Comparison of ENCODE assay signal across 8 cellular contexts in the genomic region with DNA sequence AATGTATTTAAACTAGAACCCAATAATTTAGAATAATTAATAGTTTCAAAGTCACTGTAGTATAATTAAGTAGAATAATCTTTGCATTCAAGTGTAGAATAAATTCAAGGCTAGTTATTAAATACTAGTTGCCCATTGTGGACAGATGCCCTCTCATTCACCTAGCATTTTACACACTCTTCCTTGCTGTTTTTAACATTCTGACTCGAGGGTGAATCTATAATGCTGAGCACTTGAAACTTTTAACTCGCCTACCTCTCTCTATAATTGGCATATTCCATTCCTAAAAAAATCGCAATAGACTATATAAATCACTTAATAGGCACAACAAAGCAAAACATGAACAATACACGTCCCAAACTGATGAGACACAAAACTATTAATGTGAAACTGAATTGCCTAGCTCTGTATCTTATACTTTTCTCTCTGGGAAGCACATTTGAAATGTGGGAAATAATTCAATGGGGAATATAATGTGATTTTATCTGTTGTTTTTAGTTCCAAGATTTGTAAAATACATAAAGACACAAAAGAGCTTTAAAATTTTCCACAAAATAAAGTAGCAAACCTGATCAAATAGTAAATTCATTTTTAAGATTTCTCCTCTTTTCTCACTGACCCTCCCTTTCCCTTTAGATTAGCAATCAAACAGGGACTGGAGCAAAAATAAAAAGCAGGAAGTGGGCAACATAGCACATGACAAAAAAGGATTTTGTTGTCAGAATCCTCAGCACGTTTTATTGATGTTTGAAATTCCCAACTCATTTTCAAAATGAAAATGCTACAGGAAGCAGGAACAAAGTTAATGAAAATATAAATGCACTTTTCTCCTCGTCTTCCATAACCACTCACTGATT.
DNase-seq lines count a peak whose midpoint lies in the region; ATAC-seq, FAIRE-seq and TF ChIP-seq lines count a peak whose summit lies in the region.

No MANE protein-coding gene starts in this region.

- H2AFZ ChIP-seq in parathyroid adenoma: peak overlapping the region; percentile 70

- H3K4me3 ChIP-seq in parathyroid adenoma (ENCODE audit: low read depth, low read length): peak overlapping the region; percentile 12
- no peak overlapping the region for H3K4me3 ChIP-seq in body of pancreas

- FAIRE-seq in GM12891 (lab: Jason Lieb, UNC): no peak

- TF ChIP-seq POLR2A in GM12891 (IDR thresholded peaks at IDR 0.05; ENCODE audit: low read depth, low read length) (no peak), body of pancreas (IDR thresholded peaks at IDR 0.05) (no peak)

- H3K9ac ChIP-seq in parathyroid adenoma: no peak overlapping the region

- no peak overlapping the region for H3K4me2 ChIP-seq in parathyroid adenoma (ENCODE audit: low read length)

- no peaks in the 10 kb centered on the region for H3K27me3 Mint-ChIP-seq in dendritic cell treated with granulocyte-macrophage colony-stimulating factor and Interleukin-4, amounts not matched to agents 40 ng/mL and 50 ng/mL, for 4 days
- H3K27me3 Mint-ChIP-seq in CD4-positive, alpha-beta T cell: no peaks in the 10 kb centered on the region

- H3K79me2 ChIP-seq in parathyroid adenoma: no peaks in the 10 kb centered on the region

- peak overlapping the region; percentile 79 for H3K27ac Mint-ChIP-seq in dendritic cell treated with granulocyte-macrophage colony-stimulating factor and Interleukin-4, amounts not matched to agents 40 ng/mL and 50 ng/mL, for 4 days
- no peak overlapping the region for H3K27ac Mint-ChIP-seq in CD4-positive, alpha-beta T cell

- CTCF ChIA-PET in CD4-positive, alpha-beta T cell (lab: Charles Lee): no interaction called here

- H3K27me3 ChIP-seq in parathyroid adenoma (ENCODE audit: control insufficient read depth, insufficient read depth, low read length) (no peaks in the 10 kb centered on the region), body of pancreas (no peaks in the 10 kb centered on the region)
- H3K27me3 ChIP-seq in CD4-positive, alpha-beta T cell (ENCODE audit: control insufficient read depth, insufficient read depth, low read length): no peaks in the 10 kb centered on the region

- ATAC-seq in HG02981 (IDR thresholded peaks at IDR 0.05; ENCODE audit: unreplicated experiment) (peak; percentile 11), GM18861 (IDR thresholded peaks at IDR 0.05; ENCODE audit: unreplicated experiment) (no peak), body of pancreas (no peak)
- ATAC-seq in CD4-positive, alpha-beta T cell (ENCODE audit: poor library complexity): no peak

- peak overlapping the region; percentile 71 for H3K4me3 Mint-ChIP-seq in dendritic cell treated with granulocyte-macrophage colony-stimulating factor and Interleukin-4, amounts not matched to agents 40 ng/mL and 50 ng/mL, for 4 days
- H3K4me3 Mint-ChIP-seq in CD4-positive, alpha-beta T cell: no peak overlapping the region

- no peaks in the 10 kb centered on the region for H3K36me3 ChIP-seq in parathyroid adenoma (ENCODE audit: control insufficient read depth, insufficient read depth, low read length)
- no peaks in the 10 kb centered on the region for H3K36me3 ChIP-seq in body of pancreas (replicated peaks in 1 of 2; ENCODE audit: insufficient read depth in 1 of 2, low read depth in 2 of 2)

- DNase-seq in GM12891 (ENCODE audit: insufficient read length, low spot score): no peak
- DNase-seq in activated CD4-positive, alpha-beta T cell treated with anti-CD3 and anti-CD28 coated beads, Interleukin-2, amount 50 U/mL, for 48 hours: no peak
- no peak for DNase-seq in CD4-positive, alpha-beta T cell
- no peak for DNase-seq in body of pancreas

- H3K4me1 Mint-ChIP-seq in dendritic cell treated with granulocyte-macrophage colony-stimulating factor and Interleukin-4, amounts not matched to agents 40 ng/mL and 50 ng/mL, for 4 days (ENCODE audit: low read depth): peaks cover 37% of the 10 kb centered on the region
- H3K4me1 Mint-ChIP-seq in CD4-positive, alpha-beta T cell (ENCODE audit: low read depth): no peaks in the 10 kb centered on the region

- H3K4me1 ChIP-seq in parathyroid adenoma (peaks cover 3% of the 10 kb centered on the region), body of pancreas (no peaks in the 10 kb centered on the region)

- H3K9me3 Mint-ChIP-seq in dendritic cell treated with granulocyte-macrophage colony-stimulating factor and Interleukin-4, amounts not matched to agents 40 ng/mL and 50 ng/mL, for 4 days: no peaks in the 10 kb centered on the region
- H3K9me3 Mint-ChIP-seq in CD4-positive, alpha-beta T cell: no peaks in the 10 kb centered on the region

- intact Hi-C loops in dendritic cell treated with granulocyte-macrophage colony-stimulating factor and Interleukin-4, amounts not matched to agents 40 ng/mL and 50 ng/mL, for 4 days (cut with micrococcal nuclease): no loop called here
- intact Hi-C loops in CD4-positive, alpha-beta T cell (cut with DNase I, micrococcal nuclease): no loop called here
- intact Hi-C loops in body of pancreas (cut with DNase I): no loop called here

- peak overlapping the region; percentile 52 for H3K27ac ChIP-seq in parathyroid adenoma
- no peak overlapping the region for H3K27ac ChIP-seq in CD4-positive, alpha-beta T cell (ENCODE audit: low read depth, low read length)
- H3K27ac ChIP-seq in body of pancreas: peak overlapping the region in 2 of 4 donors; percentile 19 to 38

- H3K9me3 ChIP-seq in parathyroid adenoma (ENCODE audit: control insufficient read depth, low read length): no peaks in the 10 kb centered on the region
- no peaks in the 10 kb centered on the region for H3K9me3 ChIP-seq in CD4-positive, alpha-beta T cell (ENCODE audit: control insufficient read depth, low read length)
- no peaks in the 10 kb centered on the region for H3K9me3 ChIP-seq in body of pancreas

- TF ChIP-seq CTCF in parathyroid adenoma (IDR thresholded peaks at IDR 0.05): no peak
- no peak for TF ChIP-seq CTCF in CD4-positive, alpha-beta T cell (IDR thresholded peaks at IDR 0.05)
- TF ChIP-seq CTCF in body of pancreas (IDR thresholded peaks at IDR 0.05): no peak

- POLR2A ChIA-PET in CD4-positive, alpha-beta T cell (lab: Charles Lee): no interaction called here

- H3K36me3 Mint-ChIP-seq in dendritic cell treated with granulocyte-macrophage colony-stimulating factor and Interleukin-4, amounts not matched to agents 40 ng/mL and 50 ng/mL, for 4 days (ENCODE audit: low read depth): no peaks in the 10 kb centered on the region
- H3K36me3 Mint-ChIP-seq in CD4-positive, alpha-beta T cell (ENCODE audit: low read depth): no peaks in the 10 kb centered on the region

- 49 to 55% methylated on average over 6 of the region's 6 CpGs for whole genome bisulfite sequencing in body of pancreas, 2 donors

TF ChIP-seq in GM12891, 5 proteins besides CTCF, POLR2A, EP300 and RAD21:
- no peak for TF ChIP-seq POLR2AphosphoS5 (IDR thresholded peaks at IDR 0.05; ENCODE audit: low read depth, low read length)
- TF ChIP-seq SPI1 (IDR thresholded peaks at IDR 0.05; ENCODE audit: low read depth, low read length): peak; percentile 50
- no peak for TF ChIP-seq POU2F2 (IDR thresholded peaks at IDR 0.05; ENCODE audit: low read depth, low read length)
- TF ChIP-seq PAX5 (IDR thresholded peaks at IDR 0.05; ENCODE audit: insufficient read depth, low read length, severe bottlenecking): no peak
- TF ChIP-seq TAF1 (IDR thresholded peaks at IDR 0.05; ENCODE audit: low read depth, low read length): no peak
